1 cellular context compared by ENCODE assay signal in genomic region chr19:3368848-3369336, GRCh38.
TF ChIP-seq lines count a peak whose summit lies in the region.

No MANE protein-coding gene starts in this region.

TF ChIP-seq in GM23338, 12 proteins besides CTCF, POLR2A, EP300 and RAD21 (continued from another document):
- TF ChIP-seq ZNF462 (CRISPR knock-in tag; IDR thresholded peaks at IDR 0.05) (no peak), JUNB (IDR thresholded peaks at IDR 0.05; ENCODE audit: unreplicated experiment) (no peak)
